In the genomic region with DNA sequence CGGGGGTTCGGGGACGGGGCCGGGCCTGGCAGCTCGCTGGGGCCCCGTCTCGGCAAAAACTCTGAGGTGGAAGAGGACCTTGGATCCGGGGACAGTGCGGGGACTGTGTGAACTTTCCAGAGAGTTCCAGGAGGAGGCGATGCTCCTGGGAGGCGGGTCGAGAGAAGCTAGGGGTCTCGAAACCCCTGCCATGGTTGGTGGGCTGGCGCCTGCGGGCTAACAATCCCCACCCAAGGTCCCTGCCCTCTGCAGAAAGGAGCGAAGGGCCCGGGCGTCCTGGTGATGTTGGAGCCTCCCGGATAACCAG, we compare ENCODE assay signal across 1 cellular context.
TF ChIP-seq lines count a peak whose summit lies in the region.

No MANE protein-coding gene starts in this region.

TF ChIP-seq in H1, 55 proteins besides CTCF, POLR2A, EP300 and RAD21:
- TF ChIP-seq RXRA (IDR thresholded peaks at IDR 0.05; ENCODE audit: insufficient read depth, low read depth, low read length), result no peak
- no peak for TF ChIP-seq CEBPB (IDR thresholded peaks at IDR 0.05; ENCODE audit: low read depth, low read length)
- TF ChIP-seq KDM1A (IDR thresholded peaks at IDR 0.05; ENCODE audit: borderline replicate concordance, low read length), result peak; percentile 45; the same call in 1 of the 2 replicates
- no peak for TF ChIP-seq KDM5A (IDR thresholded peaks at IDR 0.05; ENCODE audit: low read length)
